ENCODE assay signal across 27 cellular contexts in the genomic region with DNA sequence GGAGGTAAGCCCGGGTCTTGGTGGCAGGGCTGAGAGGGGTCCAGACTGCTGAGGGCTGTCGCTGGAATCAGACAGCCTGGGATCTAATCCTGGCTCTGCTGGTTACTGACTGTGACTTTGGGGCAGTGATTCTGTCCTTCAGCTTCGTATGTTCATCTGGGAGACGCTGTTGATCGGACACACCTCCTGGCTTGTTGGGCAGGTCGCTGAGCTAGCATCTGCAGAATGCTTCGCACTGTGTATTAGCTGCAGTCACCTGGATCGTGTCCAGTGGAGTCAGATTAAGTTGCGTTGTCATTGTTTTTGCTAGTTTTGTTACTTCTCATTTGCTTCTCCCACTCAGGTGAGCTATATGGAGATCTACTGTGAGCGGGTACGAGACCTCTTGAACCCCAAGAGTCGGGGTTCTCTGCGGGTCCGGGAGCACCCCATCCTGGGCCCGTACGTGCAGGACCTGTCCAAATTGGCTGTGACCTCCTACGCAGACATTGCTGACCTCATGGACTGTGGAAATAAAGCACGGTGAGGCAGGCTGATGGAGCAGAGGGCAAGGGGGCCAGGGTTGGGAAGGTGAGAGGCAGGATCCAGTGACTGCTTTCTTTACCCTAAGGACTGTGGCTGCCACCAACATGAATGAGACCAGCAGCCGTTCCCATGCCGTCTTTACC. TPM values are rescaled to one million over a fixed set of nuclear protein-coding genes. Genes with fewer than 3 reads are reported as not detected.
"Had no signal": no experiment of that assay in that cellular context is flagged by ENCODE, and none has a peak within 500 bp of the region (broad histone marks: within the 10 kb centered on the region; RNA-seq: fewer than 3 reads in every experiment).

No MANE protein-coding gene starts in this region.

- H3K36me3 ChIP-seq: ovary had no signal

- FAIRE-seq: frontal cortex, keratinocyte had no signal

- H3K27me3 Mint-ChIP-seq: memory B cell; natural killer cell treated with Interleukin-12 subunit alpha and Interleukin-12 subunit beta and Interleukin-15 and Interleukin-18, amount 100 ng/mL, for 72 hours; progenitor cell of endocrine pancreas; stimulated activated memory B cell treated with anti-CD40 and anti-IgM and Interleukin-4, amounts not matched to agents 10 μg/mL and 1 μg/mL and 100 μg/mL, for 72 hours; stimulated activated naive CD8-positive, alpha-beta T cell treated with anti-CD3 and anti-CD28 coated beads, Interleukin-15, Interleukin-2, amounts not matched to agents 100 ng/mL and 50 ng/mL, for 24 hours had no signal

- DNase-seq: caudate nucleus; colonic mucosa; effector CD4-positive, alpha-beta T cell; endodermal cell; heart right ventricle; hypothalamus; left lung; lower lobe of right lung; midbrain; ovary; right lobe of liver; spleen; stimulated activated CD4-positive, alpha-beta T cell treated with anti-CD3 and anti-CD28 coated beads, Interleukin-15, amount 100 ng/mL, for 24 hours; stimulated activated CD4-positive, alpha-beta T cell treated with anti-CD3 and anti-CD28 coated beads, Interleukin-1b, Interleukin-23, amount 100 ng/mL, for 48 hours; stimulated activated CD4-positive, alpha-beta T cell treated with anti-CD3 and anti-CD28 coated beads, Interleukin-4, amount 100 ng/mL, for 24 hours; transverse colon had no signal

- H3K27ac Mint-ChIP-seq: endodermal cell; memory B cell; natural killer cell treated with Interleukin-12 subunit alpha and Interleukin-12 subunit beta and Interleukin-15 and Interleukin-18, amount 100 ng/mL, for 72 hours; progenitor cell of endocrine pancreas; stimulated activated memory B cell treated with anti-CD40 and anti-IgM and Interleukin-4, amounts not matched to agents 10 μg/mL and 1 μg/mL and 100 μg/mL, for 72 hours; stimulated activated naive CD8-positive, alpha-beta T cell treated with anti-CD3 and anti-CD28 coated beads, Interleukin-15, Interleukin-2, amounts not matched to agents 100 ng/mL and 50 ng/mL, for 24 hours had no signal

- H3K4me3 ChIP-seq: colonic mucosa, heart right ventricle, left lung, lower lobe of right lung, ovary, right lobe of liver, spleen, thoracic aorta, transverse colon had no signal

- H3K9me3 ChIP-seq: colonic mucosa, heart right ventricle, left lung, lower lobe of right lung, ovary, right lobe of liver, spleen, thoracic aorta, transverse colon had no signal

- ATAC-seq: heart right ventricle; left lung; lower lobe of right lung; natural killer cell treated with Interleukin-12 subunit alpha and Interleukin-12 subunit beta and Interleukin-15 and Interleukin-18, amount 100 ng/mL, for 72 hours; right lobe of liver; stimulated activated memory B cell treated with anti-CD40 and anti-IgM and Interleukin-4, amounts not matched to agents 10 μg/mL and 1 μg/mL and 100 μg/mL, for 72 hours had no signal

- H3K27me3 ChIP-seq: colonic mucosa, heart right ventricle, left lung, ovary, right lobe of liver, spleen, transverse colon had no signal

- H3K4me3 Mint-ChIP-seq: endodermal cell; memory B cell; natural killer cell treated with Interleukin-12 subunit alpha and Interleukin-12 subunit beta and Interleukin-15 and Interleukin-18, amount 100 ng/mL, for 72 hours; stimulated activated memory B cell treated with anti-CD40 and anti-IgM and Interleukin-4, amounts not matched to agents 10 μg/mL and 1 μg/mL and 100 μg/mL, for 72 hours; stimulated activated naive CD8-positive, alpha-beta T cell treated with anti-CD3 and anti-CD28 coated beads, Interleukin-15, Interleukin-2, amounts not matched to agents 100 ng/mL and 50 ng/mL, for 24 hours had no signal

- H3K9me3 Mint-ChIP-seq: endodermal cell; memory B cell; natural killer cell treated with Interleukin-12 subunit alpha and Interleukin-12 subunit beta and Interleukin-15 and Interleukin-18, amount 100 ng/mL, for 72 hours; stimulated activated memory B cell treated with anti-CD40 and anti-IgM and Interleukin-4, amounts not matched to agents 10 μg/mL and 1 μg/mL and 100 μg/mL, for 72 hours; stimulated activated naive CD8-positive, alpha-beta T cell treated with anti-CD3 and anti-CD28 coated beads, Interleukin-15, Interleukin-2, amounts not matched to agents 100 ng/mL and 50 ng/mL, for 24 hours had no signal

- H3K27ac ChIP-seq: colonic mucosa, left lung, lower lobe of right lung, ovary, right lobe of liver, spleen, thoracic aorta, transverse colon had no signal

RNA-seq across cellular contexts. Expression of a gene that starts 4.9 kb away (rescaled TPM):
- total RNA-seq: frontal cortex had no signal

RNA-seq across cellular contexts. Expression of a gene that starts 33.0 kb away (rescaled TPM):
- total RNA-seq: cerebellum; frontal cortex; natural killer cell treated with Interleukin-12 subunit alpha and Interleukin-12 subunit beta and Interleukin-15 and Interleukin-18, amount 100 ng/mL, for 72 hours; progenitor cell of endocrine pancreas; subcutaneous adipose tissue; thoracic aorta had no signal
- polyA plus RNA-seq: fibroblast of lung, heart right ventricle, ovary had no signal
